Comparison of ENCODE assay signal across 35 cellular contexts in the genomic region with DNA sequence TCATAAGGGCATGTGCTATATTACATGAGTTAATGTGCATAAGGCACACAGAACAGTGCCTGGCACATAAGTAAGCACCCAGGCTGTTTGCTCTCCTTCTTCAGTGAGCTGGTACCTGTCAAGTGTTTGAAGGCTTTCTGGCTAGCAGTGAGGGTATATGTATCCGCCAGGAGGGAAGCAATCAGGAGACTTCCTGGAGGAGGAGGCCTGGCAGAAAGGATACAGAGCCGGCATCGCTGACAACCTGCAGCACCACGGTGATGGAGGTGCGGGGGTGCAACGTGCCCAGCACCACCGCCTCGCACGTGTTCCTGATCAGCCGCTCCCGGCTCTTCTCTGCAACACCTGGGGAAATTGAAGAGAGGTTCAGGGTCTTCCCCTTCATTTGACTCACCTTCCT.
"Had no signal": no experiment of that assay in that cellular context is flagged by ENCODE, and none has a peak within 500 bp of the region (broad histone marks: within the 10 kb centered on the region; RNA-seq: fewer than 3 reads in every experiment).

No MANE protein-coding gene starts in this region.

- H3K9me3 Mint-ChIP-seq: activated B cell treated with CpG ODN at 0.5 μM for 24 hours; activated CD8-positive, alpha-beta T cell treated with anti-CD3 and anti-CD28 coated beads for 36 hours; activated naive CD4-positive, alpha-beta T cell treated with anti-CD3 and anti-CD28 coated beads for 36 hours; activated naive CD4-positive, alpha-beta T cell treated with anti-CD3 and anti-CD28 coated beads, Interleukin-2, amount 50 U/mL, for 24 hours; activated naive CD8-positive, alpha-beta T cell treated with anti-CD3 and anti-CD28 coated beads for 36 hours; activated naive CD8-positive, alpha-beta T cell treated with anti-CD3 and anti-CD28 coated beads, Interleukin-2, amount 50 U/mL, for 24 hours; activated T-cell treated with anti-CD3 and anti-CD28 coated beads, Interleukin-2, amount 50 U/mL, for 4 hours; activated T-helper 1 cell treated with anti-CD3 and anti-CD28 coated beads, Interleukin-12 subunit alpha, Interleukin-12 subunit beta, Interleukin-2, Interleukin-4 antibody, amounts not matched to agents 30 ng/mL and 10 ng/mL and 1 ng/mL, durations not matched to agents 14 hours and 24 hours and 36 hours; activated T-helper 2 cell treated with anti-CD3 and anti-CD28 coated beads, Interferon-gamma antibody, Interleukin-2, Interleukin-4, amounts not matched to agents 10 μg/mL and 5 μg/mL and 100 μg/mL, durations not matched to agents 14 hours and 24 hours and 36 hours; effector memory CD8-positive, alpha-beta T cell; T-cell; T-helper 1 cell treated with Interleukin-12 subunit alpha and Interleukin-12 subunit beta and Interleukin-4 antibody, amounts not matched to agents 30 μg/mL and 1 μg/mL, for 36 hours; T-helper 2 cell treated with Interferon-gamma antibody and Interleukin-4, amounts not matched to agents 5 μg/mL and 100 μg/mL, for 36 hours had no signal

- H3K9me3 ChIP-seq: adrenal gland, body of pancreas, esophagus muscularis mucosa, gastroesophageal sphincter had no signal

- H3K4me3 Mint-ChIP-seq: activated B cell treated with CpG ODN at 0.5 μM for 24 hours; activated CD8-positive, alpha-beta T cell treated with anti-CD3 and anti-CD28 coated beads for 36 hours; activated naive CD4-positive, alpha-beta T cell treated with anti-CD3 and anti-CD28 coated beads for 36 hours; activated naive CD4-positive, alpha-beta T cell treated with anti-CD3 and anti-CD28 coated beads, Interleukin-2, amount 50 U/mL, for 24 hours; activated naive CD8-positive, alpha-beta T cell treated with anti-CD3 and anti-CD28 coated beads for 36 hours; activated naive CD8-positive, alpha-beta T cell treated with anti-CD3 and anti-CD28 coated beads, Interleukin-2, amount 50 U/mL, for 24 hours; activated T-cell treated with anti-CD3 and anti-CD28 coated beads, Interleukin-2, amount 50 U/mL, for 4 hours; activated T-helper 1 cell treated with anti-CD3 and anti-CD28 coated beads, Interleukin-12 subunit alpha, Interleukin-12 subunit beta, Interleukin-2, Interleukin-4 antibody, amounts not matched to agents 30 ng/mL and 10 ng/mL and 1 ng/mL, durations not matched to agents 14 hours and 24 hours and 36 hours; effector memory CD8-positive, alpha-beta T cell; T-cell; T-helper 1 cell treated with Interleukin-12 subunit alpha and Interleukin-12 subunit beta and Interleukin-4 antibody, amounts not matched to agents 30 μg/mL and 1 μg/mL, for 36 hours; T-helper 2 cell treated with Interferon-gamma antibody and Interleukin-4, amounts not matched to agents 5 μg/mL and 100 μg/mL, for 36 hours had no signal

- DNase-seq: activated B cell treated with CpG ODN at 0.5 μM for 24 hours; activated CD4-positive, alpha-beta T cell treated with anti-CD3 and anti-CD28 coated beads for 48 hours; activated CD4-positive, alpha-beta T cell treated with anti-CD3 and anti-CD28 coated beads, Interleukin-2, amount 50 U/mL, for 1 hour; activated CD4-positive, alpha-beta T cell treated with anti-CD3 and anti-CD28 coated beads, Interleukin-2, amount 50 U/mL, for 48 hours; activated CD8-positive, alpha-beta memory T cell treated with anti-CD3 and anti-CD28 coated beads for 24 hours; activated CD8-positive, alpha-beta T cell treated with anti-CD3 and anti-CD28 coated beads for 36 hours; activated effector memory CD4-positive, alpha-beta T cell treated with anti-CD3 and anti-CD28 coated beads, Interleukin-2, amount 50 U/mL, for 16 hours; activated naive CD4-positive, alpha-beta T cell treated with anti-CD3 and anti-CD28 coated beads for 36 hours; activated naive CD8-positive, alpha-beta T cell treated with anti-CD3 and anti-CD28 coated beads for 36 hours; activated naive CD8-positive, alpha-beta T cell treated with anti-CD3 and anti-CD28 coated beads, Interleukin-2, amount 50 U/mL, for 24 hours; activated T-cell treated with anti-CD3 and anti-CD28 coated beads, Interleukin-2, amount 50 U/mL, for 4 hours; adrenal gland; amygdala; aorta; body of pancreas; caudate nucleus; cortex of kidney; dermis blood vessel endothelial cell; effector CD4-positive, alpha-beta T cell; effector memory CD8-positive, alpha-beta T cell; erythroblast; foreskin keratinocyte; SW 1271; T-cell; T1000; WERI-Rb-1 had no signal

- H3K27me3 Mint-ChIP-seq: activated B cell treated with CpG ODN at 0.5 μM for 24 hours; activated CD8-positive, alpha-beta T cell treated with anti-CD3 and anti-CD28 coated beads for 36 hours; activated naive CD4-positive, alpha-beta T cell treated with anti-CD3 and anti-CD28 coated beads, Interleukin-2, amount 50 U/mL, for 24 hours; activated naive CD8-positive, alpha-beta T cell treated with anti-CD3 and anti-CD28 coated beads for 36 hours; activated naive CD8-positive, alpha-beta T cell treated with anti-CD3 and anti-CD28 coated beads, Interleukin-2, amount 50 U/mL, for 24 hours; effector memory CD8-positive, alpha-beta T cell; T-cell had no signal

- H3K4me3 ChIP-seq: adrenal gland, body of pancreas, esophagus muscularis mucosa, gastroesophageal sphincter had no signal

- ATAC-seq: activated CD4-positive, CD25-positive, alpha-beta regulatory T cell treated with anti-CD3 and anti-CD28 coated beads, Interleukin-2, amount 50 U/mL, for 24 hours; activated CD8-positive, alpha-beta T cell treated with anti-CD3 and anti-CD28 coated beads for 36 hours; activated naive CD8-positive, alpha-beta T cell treated with anti-CD3 and anti-CD28 coated beads, Interleukin-2, amount 50 U/mL, for 24 hours; activated T-cell treated with anti-CD3 and anti-CD28 coated beads, Interleukin-2, amount 50 U/mL, for 4 hours; body of pancreas; effector memory CD8-positive, alpha-beta T cell; foreskin keratinocyte; gastroesophageal sphincter; T-cell had no signal

- FAIRE-seq: colon had no signal

- H3K27me3 ChIP-seq: adrenal gland, body of pancreas, esophagus muscularis mucosa, foreskin keratinocyte, gastroesophageal sphincter had no signal

- H3K27ac Mint-ChIP-seq: activated B cell treated with CpG ODN at 0.5 μM for 24 hours; activated CD8-positive, alpha-beta T cell treated with anti-CD3 and anti-CD28 coated beads for 36 hours; activated naive CD4-positive, alpha-beta T cell treated with anti-CD3 and anti-CD28 coated beads for 36 hours; activated naive CD4-positive, alpha-beta T cell treated with anti-CD3 and anti-CD28 coated beads, Interleukin-2, amount 50 U/mL, for 24 hours; activated naive CD8-positive, alpha-beta T cell treated with anti-CD3 and anti-CD28 coated beads for 36 hours; activated naive CD8-positive, alpha-beta T cell treated with anti-CD3 and anti-CD28 coated beads, Interleukin-2, amount 50 U/mL, for 24 hours; activated T-helper 1 cell treated with anti-CD3 and anti-CD28 coated beads, Interleukin-12 subunit alpha, Interleukin-12 subunit beta, Interleukin-2, Interleukin-4 antibody, amounts not matched to agents 30 ng/mL and 10 ng/mL and 1 ng/mL, durations not matched to agents 14 hours and 24 hours and 36 hours; activated T-helper 2 cell treated with anti-CD3 and anti-CD28 coated beads, Interferon-gamma antibody, Interleukin-2, Interleukin-4, amounts not matched to agents 10 μg/mL and 5 μg/mL and 100 μg/mL, durations not matched to agents 14 hours and 24 hours and 36 hours; T-cell; T-helper 1 cell treated with Interleukin-12 subunit alpha and Interleukin-12 subunit beta and Interleukin-4 antibody, amounts not matched to agents 30 μg/mL and 1 μg/mL, for 36 hours; T-helper 2 cell treated with Interferon-gamma antibody and Interleukin-4, amounts not matched to agents 5 μg/mL and 100 μg/mL, for 36 hours had no signal

- H3K27ac ChIP-seq: adrenal gland, body of pancreas, esophagus muscularis mucosa, foreskin keratinocyte, gastroesophageal sphincter, WERI-Rb-1 had no signal
